10 cellular contexts compared by ENCODE assay signal in the genomic region with DNA sequence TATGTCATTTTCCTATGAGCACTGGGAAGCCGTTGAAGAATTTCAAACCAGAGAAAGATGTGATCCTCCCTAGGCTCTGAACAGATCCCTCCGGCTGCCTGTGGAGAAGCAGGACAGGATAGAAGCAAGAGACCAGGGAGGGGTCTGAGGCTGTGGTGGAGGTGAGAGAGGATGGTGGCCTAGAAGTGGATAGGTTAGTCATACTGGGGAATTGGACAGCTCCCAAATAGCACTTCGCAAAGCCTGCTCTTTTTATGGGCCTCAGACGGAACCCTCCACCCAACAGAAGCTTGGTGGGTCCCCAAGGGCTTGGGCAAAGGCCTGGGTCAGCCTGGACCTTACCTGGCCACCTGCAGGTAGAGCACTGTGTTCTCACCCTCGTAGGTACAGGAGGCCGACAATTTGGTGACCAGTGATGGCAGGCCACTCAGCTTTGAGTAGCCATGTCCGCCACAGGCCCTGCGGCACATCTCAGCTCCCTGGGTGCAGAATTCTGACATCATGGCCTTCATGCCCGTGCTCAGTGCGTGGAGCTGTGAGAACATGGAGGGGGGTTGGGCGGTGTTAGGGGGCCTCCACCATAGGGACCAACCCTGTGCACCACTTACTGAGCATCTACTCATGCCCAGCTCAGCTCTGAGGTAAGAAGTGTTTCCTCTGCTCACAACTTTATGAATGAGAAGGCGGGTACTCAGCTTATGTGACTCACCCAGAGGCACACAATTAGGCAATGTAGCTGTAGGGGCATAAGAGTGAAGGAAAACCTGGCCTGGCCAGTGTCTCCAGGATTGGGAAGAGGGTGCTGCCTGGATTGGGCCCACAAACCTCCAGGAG. TPM values are rescaled to one million over a fixed set of nuclear protein-coding genes. Genes with fewer than 3 reads are reported as not detected.
DNase-seq lines count a peak whose midpoint lies in the region; ATAC-seq, FAIRE-seq and TF ChIP-seq lines count a peak whose summit lies in the region.
"Had no signal": no experiment of that assay in that cellular context is flagged by ENCODE, and none has a peak within 500 bp of the region (broad histone marks: within the 10 kb centered on the region; RNA-seq: fewer than 3 reads in every experiment).

No MANE protein-coding gene starts in this region.

- peak overlapping the region; percentile 27 for H3K4me2 ChIP-seq in skeletal muscle satellite cell (ENCODE audit: low read length)
- H3K4me2 ChIP-seq: BLaER1 had no signal

- H3K36me3 ChIP-seq in RWPE2 (ENCODE audit: low read depth) (no peaks in the 10 kb centered on the region), skeletal muscle satellite cell (ENCODE audit: insufficient read depth, low read length) (no peaks in the 10 kb centered on the region)
- H3K36me3 ChIP-seq: BLaER1 had no signal

- peaks cover 9% of the 10 kb centered on the region for H3K4me1 ChIP-seq in RWPE2 (ENCODE audit: insufficient read depth, poor library complexity, severe bottlenecking)
- H3K4me1 ChIP-seq in skeletal muscle satellite cell (ENCODE audit: control insufficient read depth, insufficient read depth, low read length) = peaks cover 18% of the 10 kb centered on the region

- H3K9me3 ChIP-seq in RWPE2 (ENCODE audit: severe bottlenecking) (no peaks in the 10 kb centered on the region), skeletal muscle satellite cell (replicated peaks; ENCODE audit: low read length) (no peaks in the 10 kb centered on the region)
- H3K9me3 ChIP-seq: BLaER1 had no signal

- H3K27me3 ChIP-seq in RWPE2 (ENCODE audit: insufficient read depth, poor library complexity, severe bottlenecking) (no peaks in the 10 kb centered on the region), skeletal muscle satellite cell (ENCODE audit: control insufficient read depth, insufficient read depth, low read length) (no peaks in the 10 kb centered on the region)
- H3K27me3 ChIP-seq: BLaER1 had no signal

- H3K9ac ChIP-seq in skeletal muscle satellite cell (ENCODE audit: low read depth, low read length) = no peak overlapping the region
- H3K9ac ChIP-seq: BLaER1, parathyroid adenoma had no signal

- TF ChIP-seq CTCF in RWPE2 (IDR thresholded peaks at IDR 0.05; ENCODE audit: poor library complexity, severe bottlenecking) (no peak), fibroblast of mammary gland (conservative IDR thresholded peaks at IDR 0.05; ENCODE audit: control insufficient read depth, insufficient read depth, low read depth, low read length) (no peak)

- peak; percentile 95 for ATAC-seq in RWPE2 (ENCODE audit: low read depth)
- no peak for ATAC-seq in HG02970 (IDR thresholded peaks at IDR 0.05; ENCODE audit: low FRiP score, unreplicated experiment)

- DNase-seq in NK-92 treated with Interleukin-12 subunit alpha and Interleukin-12 subunit beta, amount 100 ng/mL, for 24 hours (lab: John Stamatoyannopoulos, UW) = peak; percentile 38
- no peak for DNase-seq in NK-92 (lab: John Stamatoyannopoulos, UW; ENCODE audit: unreplicated experiment)
- no peak for DNase-seq in RWPE2 (ENCODE audit: low spot score)
- DNase-seq in fibroblast of mammary gland (ENCODE audit: low read depth) = peak; percentile 96
- no peak for DNase-seq in stimulated activated naive CD4-positive, alpha-beta T cell (lab: John Stamatoyannopoulos, UW)
- DNase-seq in GM19239 (ENCODE audit: insufficient read length, low spot score) = no peak

- FAIRE-seq in GM19239 (lab: Jason Lieb, UNC) = no peak

- H3K4me3 ChIP-seq in RWPE2 (ENCODE audit: severe bottlenecking) (no peak overlapping the region), fibroblast of mammary gland (ENCODE audit: control insufficient read depth, low read depth, low read length) (no peak overlapping the region), skeletal muscle satellite cell (ENCODE audit: low read length) (no peak overlapping the region)
- H3K4me3 ChIP-seq: BLaER1 had no signal

- no peak overlapping the region for H3K27ac ChIP-seq in RWPE2 (ENCODE audit: poor library complexity, severe bottlenecking)
- H3K27ac ChIP-seq: BLaER1, parathyroid adenoma had no signal

RNA-seq across cellular contexts. Expression of gene ACOX2, which starts 10.6 kb away (rescaled TPM):
- 13.8 and 15.7 TPM in 2 replicates for total RNA-seq in skeletal muscle satellite cell (2012; rRNA removed)

RNA-seq across cellular contexts. Expression of gene KCTD6, which starts 34.4 kb away (rescaled TPM):
- 6.3 and 6.8 TPM in 2 replicates for total RNA-seq in skeletal muscle satellite cell (2012; rRNA removed)

RNA-seq across cellular contexts. Expression of gene FAM107A, which starts 50.9 kb away (rescaled TPM):
- total RNA-seq in skeletal muscle satellite cell (2012; rRNA removed) = 0.22 TPM in 1 of 2 replicates, not detected in the other

Comparison
In these comparisons a context has a peak if more than half of its experiments do, and no peak if none do; other contexts are left out.
1. DNase-seq: peak in NK-92 treated with Interleukin-12 subunit alpha and Interleukin-12 subunit beta, amount 100 ng/mL, for 24 hours (single experiment) and fibroblast of mammary gland (single experiment); none in NK-92 (single experiment), RWPE2 (single experiment), stimulated activated naive CD4-positive, alpha-beta T cell (0 of 6) and GM19239 (single experiment).